In genomic region chr22:30250713-30251267, GRCh38 we compare ENCODE assay signal across 9 cellular contexts. TPM values are rescaled to one million over a fixed set of nuclear protein-coding genes. Genes with fewer than 3 reads are reported as not detected.
DNase-seq lines count a peak whose midpoint lies in the region; FAIRE-seq lines count a peak whose summit lies in the region.
"Had no signal": no experiment of that assay in that cellular context is flagged by ENCODE, and none has a peak within 500 bp of the region (broad histone marks: within the 10 kb centered on the region; RNA-seq: fewer than 3 reads in every experiment).

No MANE protein-coding gene starts in this region.

- peak; percentile 73 for DNase-seq in activated CD4-positive, alpha-beta memory T cell treated with anti-CD3 and anti-CD28 coated beads for 36 hours
- DNase-seq in activated CD4-positive, alpha-beta memory T cell treated with anti-CD3 and anti-CD28 coated beads, Interleukin-2, amount 10 ng/mL, durations not matched to agents 7 days and 5 days = no peak
- DNase-seq in RCC 7860 (ENCODE audit: low spot score) = peak; percentile 96
- peak; percentile 40 for DNase-seq in epithelial cell of prostate (ENCODE audit: low read depth, low spot score)
- DNase-seq in stimulated activated CD8-positive, alpha-beta memory T cell treated with anti-CD3 and anti-CD28 coated beads, Interleukin-12 subunit alpha, Interleukin-12 subunit beta, amount 100 ng/mL, for 4 hours (ENCODE audit: low read depth) = peak; percentile 19
- no peak for DNase-seq in NCI-H2171 treated with DMSO at 0.1 percent for 48 hours (lab: John Stamatoyannopoulos, UW)
- no peak for DNase-seq in cortex of kidney (lab: John Stamatoyannopoulos, UW)
- no peak for DNase-seq in iPS-NIHi7 (ENCODE audit: extremely low spot score)
- DNase-seq: aorta had no signal

- POLR2A ChIA-PET in activated CD4-positive, alpha-beta memory T cell treated with anti-CD3 and anti-CD28 coated beads for 36 hours (lab: Charles Lee) = interaction anchor here (0.6 to 0.9 kb wide), 3 partner anchors 30 to 136 kb away, joined by 3 to 4 read pairs (median 3); no protein-coding TSS in a partner anchor
- POLR2A ChIA-PET in activated CD4-positive, alpha-beta memory T cell treated with anti-CD3 and anti-CD28 coated beads, Interleukin-2, amount 10 ng/mL, durations not matched to agents 7 days and 5 days (lab: Charles Lee) = interaction anchor here (0.7 to 1.1 kb wide), 2 partner anchors 10 to 142 kb away, joined by 3 read pairs; no protein-coding TSS in a partner anchor

- peak overlapping the region; percentile 33 for H3K27ac Mint-ChIP-seq in activated CD4-positive, alpha-beta memory T cell treated with anti-CD3 and anti-CD28 coated beads for 36 hours
- H3K27ac Mint-ChIP-seq in activated CD4-positive, alpha-beta memory T cell treated with anti-CD3 and anti-CD28 coated beads, Interleukin-2, amount 10 ng/mL, durations not matched to agents 7 days and 5 days = no peak overlapping the region

- H3K27me3 Mint-ChIP-seq in activated CD4-positive, alpha-beta memory T cell treated with anti-CD3 and anti-CD28 coated beads for 36 hours = no peaks in the 10 kb centered on the region
- H3K27me3 Mint-ChIP-seq in activated CD4-positive, alpha-beta memory T cell treated with anti-CD3 and anti-CD28 coated beads, Interleukin-2, amount 10 ng/mL, durations not matched to agents 7 days and 5 days = no peaks in the 10 kb centered on the region

- no peak overlapping the region for H3K4me3 Mint-ChIP-seq in activated CD4-positive, alpha-beta memory T cell treated with anti-CD3 and anti-CD28 coated beads for 36 hours
- H3K4me3 Mint-ChIP-seq in activated CD4-positive, alpha-beta memory T cell treated with anti-CD3 and anti-CD28 coated beads, Interleukin-2, amount 10 ng/mL, durations not matched to agents 7 days and 5 days = no peak overlapping the region

- FAIRE-seq in RCC 7860 (lab: Jason Lieb, UNC) = peak; percentile 83

- H3K27ac ChIP-seq in epithelial cell of prostate = no peak overlapping the region

- CTCF ChIA-PET in activated CD4-positive, alpha-beta memory T cell treated with anti-CD3 and anti-CD28 coated beads for 36 hours (lab: Charles Lee) = interaction anchor here (1.0 to 1.8 kb wide), 5 partner anchors 12 to 136 kb away, joined by 3 to 11 read pairs (median 5); partner anchors contain the start of gene RNF215
- CTCF ChIA-PET in activated CD4-positive, alpha-beta memory T cell treated with anti-CD3 and anti-CD28 coated beads, Interleukin-2, amount 10 ng/mL, durations not matched to agents 7 days and 5 days (lab: Charles Lee) = interaction anchor here (1.0 to 1.4 kb wide), 3 partner anchors 73 to 162 kb away, joined by 3 to 8 read pairs (median 3); no protein-coding TSS in a partner anchor

- H3K4me1 Mint-ChIP-seq in activated CD4-positive, alpha-beta memory T cell treated with anti-CD3 and anti-CD28 coated beads for 36 hours (ENCODE audit: low read depth) = peaks cover 43% of the 10 kb centered on the region
- peaks cover 70% of the 10 kb centered on the region for H3K4me1 Mint-ChIP-seq in activated CD4-positive, alpha-beta memory T cell treated with anti-CD3 and anti-CD28 coated beads, Interleukin-2, amount 10 ng/mL, durations not matched to agents 7 days and 5 days

- no peaks in the 10 kb centered on the region for H3K9me3 Mint-ChIP-seq in activated CD4-positive, alpha-beta memory T cell treated with anti-CD3 and anti-CD28 coated beads for 36 hours
- no peaks in the 10 kb centered on the region for H3K9me3 Mint-ChIP-seq in activated CD4-positive, alpha-beta memory T cell treated with anti-CD3 and anti-CD28 coated beads, Interleukin-2, amount 10 ng/mL, durations not matched to agents 7 days and 5 days

- H3K36me3 Mint-ChIP-seq in activated CD4-positive, alpha-beta memory T cell treated with anti-CD3 and anti-CD28 coated beads for 36 hours = peaks cover 4% of the 10 kb centered on the region
- peaks cover 4% of the 10 kb centered on the region for H3K36me3 Mint-ChIP-seq in activated CD4-positive, alpha-beta memory T cell treated with anti-CD3 and anti-CD28 coated beads, Interleukin-2, amount 10 ng/mL, durations not matched to agents 7 days and 5 days (ENCODE audit: low read depth)

- intact Hi-C loops in activated CD4-positive, alpha-beta memory T cell treated with anti-CD3 and anti-CD28 coated beads for 36 hours (cut with micrococcal nuclease) = no loop called here

RNA-seq across cellular contexts. Expression of gene LIF, which starts 4.2 kb away (rescaled TPM):
- total RNA-seq in activated CD4-positive, alpha-beta memory T cell treated with anti-CD3 and anti-CD28 coated beads for 36 hours = 100 to 1,000 TPM; 176 to 189 TPM
- total RNA-seq in activated CD4-positive, alpha-beta memory T cell treated with anti-CD3 and anti-CD28 coated beads, Interleukin-2, amount 10 ng/mL, durations not matched to agents 7 days and 5 days = 10 to 100 TPM; 94.6 to 94.8 TPM

RNA-seq across cellular contexts. Expression of gene OSM, which starts 15.9 kb away (rescaled TPM):
- total RNA-seq in activated CD4-positive, alpha-beta memory T cell treated with anti-CD3 and anti-CD28 coated beads for 36 hours = 10 to 100 TPM; 39.6 to 41.2 TPM
- total RNA-seq in activated CD4-positive, alpha-beta memory T cell treated with anti-CD3 and anti-CD28 coated beads, Interleukin-2, amount 10 ng/mL, durations not matched to agents 7 days and 5 days = 100 to 1,000 TPM; 103 to 107 TPM

RNA-seq across cellular contexts. Expression of gene CASTOR1, which starts 38.5 kb away (rescaled TPM):
- 1 to 10 TPM; 3.6 to 4.0 TPM for total RNA-seq in activated CD4-positive, alpha-beta memory T cell treated with anti-CD3 and anti-CD28 coated beads for 36 hours
- 10 to 100 TPM; 14.2 to 14.6 TPM for total RNA-seq in activated CD4-positive, alpha-beta memory T cell treated with anti-CD3 and anti-CD28 coated beads, Interleukin-2, amount 10 ng/mL, durations not matched to agents 7 days and 5 days

Comparison
In these comparisons a context has a peak if more than half of its experiments do, and no peak if none do; other contexts are left out.
1. DNase-seq: peak in activated CD4-positive, alpha-beta memory T cell treated with anti-CD3 and anti-CD28 coated beads for 36 hours (single experiment), RCC 7860 (single experiment), epithelial cell of prostate (single experiment) and stimulated activated CD8-positive, alpha-beta memory T cell treated with anti-CD3 and anti-CD28 coated beads, Interleukin-12 subunit alpha, Interleukin-12 subunit beta, amount 100 ng/mL, for 4 hours (single experiment); none in activated CD4-positive, alpha-beta memory T cell treated with anti-CD3 and anti-CD28 coated beads, Interleukin-2, amount 10 ng/mL, durations not matched to agents 7 days and 5 days (single experiment), NCI-H2171 treated with DMSO at 0.1 percent for 48 hours (single experiment), cortex of kidney (single experiment) and iPS-NIHi7 (single experiment).